Comparison of ENCODE assay signal across 1 cellular context in the genomic region with DNA sequence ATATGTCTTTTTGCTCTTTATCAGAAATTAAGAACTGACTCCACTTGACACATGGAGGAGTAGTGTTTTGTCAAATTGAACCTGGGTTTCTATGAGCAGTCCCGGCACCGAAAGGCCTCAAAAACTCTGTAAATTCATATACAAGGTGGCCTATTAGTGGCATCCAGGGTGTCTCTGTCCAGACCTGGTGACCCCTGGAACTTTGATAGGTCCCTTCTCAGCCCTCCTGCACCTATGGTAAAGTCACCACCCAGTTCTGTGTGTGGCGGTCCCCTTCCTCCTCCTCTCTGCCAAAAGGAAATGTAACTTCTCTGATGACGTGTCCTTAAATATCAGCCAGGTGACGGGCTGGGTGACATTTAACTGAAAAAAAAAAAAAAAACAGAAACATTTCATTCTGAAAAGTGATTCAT.
TF ChIP-seq lines count a peak whose summit lies in the region.

No MANE protein-coding gene starts in this region.

TF ChIP-seq in H1, 55 proteins besides CTCF, POLR2A, EP300 and RAD21:
- TF ChIP-seq, protein P1, sequence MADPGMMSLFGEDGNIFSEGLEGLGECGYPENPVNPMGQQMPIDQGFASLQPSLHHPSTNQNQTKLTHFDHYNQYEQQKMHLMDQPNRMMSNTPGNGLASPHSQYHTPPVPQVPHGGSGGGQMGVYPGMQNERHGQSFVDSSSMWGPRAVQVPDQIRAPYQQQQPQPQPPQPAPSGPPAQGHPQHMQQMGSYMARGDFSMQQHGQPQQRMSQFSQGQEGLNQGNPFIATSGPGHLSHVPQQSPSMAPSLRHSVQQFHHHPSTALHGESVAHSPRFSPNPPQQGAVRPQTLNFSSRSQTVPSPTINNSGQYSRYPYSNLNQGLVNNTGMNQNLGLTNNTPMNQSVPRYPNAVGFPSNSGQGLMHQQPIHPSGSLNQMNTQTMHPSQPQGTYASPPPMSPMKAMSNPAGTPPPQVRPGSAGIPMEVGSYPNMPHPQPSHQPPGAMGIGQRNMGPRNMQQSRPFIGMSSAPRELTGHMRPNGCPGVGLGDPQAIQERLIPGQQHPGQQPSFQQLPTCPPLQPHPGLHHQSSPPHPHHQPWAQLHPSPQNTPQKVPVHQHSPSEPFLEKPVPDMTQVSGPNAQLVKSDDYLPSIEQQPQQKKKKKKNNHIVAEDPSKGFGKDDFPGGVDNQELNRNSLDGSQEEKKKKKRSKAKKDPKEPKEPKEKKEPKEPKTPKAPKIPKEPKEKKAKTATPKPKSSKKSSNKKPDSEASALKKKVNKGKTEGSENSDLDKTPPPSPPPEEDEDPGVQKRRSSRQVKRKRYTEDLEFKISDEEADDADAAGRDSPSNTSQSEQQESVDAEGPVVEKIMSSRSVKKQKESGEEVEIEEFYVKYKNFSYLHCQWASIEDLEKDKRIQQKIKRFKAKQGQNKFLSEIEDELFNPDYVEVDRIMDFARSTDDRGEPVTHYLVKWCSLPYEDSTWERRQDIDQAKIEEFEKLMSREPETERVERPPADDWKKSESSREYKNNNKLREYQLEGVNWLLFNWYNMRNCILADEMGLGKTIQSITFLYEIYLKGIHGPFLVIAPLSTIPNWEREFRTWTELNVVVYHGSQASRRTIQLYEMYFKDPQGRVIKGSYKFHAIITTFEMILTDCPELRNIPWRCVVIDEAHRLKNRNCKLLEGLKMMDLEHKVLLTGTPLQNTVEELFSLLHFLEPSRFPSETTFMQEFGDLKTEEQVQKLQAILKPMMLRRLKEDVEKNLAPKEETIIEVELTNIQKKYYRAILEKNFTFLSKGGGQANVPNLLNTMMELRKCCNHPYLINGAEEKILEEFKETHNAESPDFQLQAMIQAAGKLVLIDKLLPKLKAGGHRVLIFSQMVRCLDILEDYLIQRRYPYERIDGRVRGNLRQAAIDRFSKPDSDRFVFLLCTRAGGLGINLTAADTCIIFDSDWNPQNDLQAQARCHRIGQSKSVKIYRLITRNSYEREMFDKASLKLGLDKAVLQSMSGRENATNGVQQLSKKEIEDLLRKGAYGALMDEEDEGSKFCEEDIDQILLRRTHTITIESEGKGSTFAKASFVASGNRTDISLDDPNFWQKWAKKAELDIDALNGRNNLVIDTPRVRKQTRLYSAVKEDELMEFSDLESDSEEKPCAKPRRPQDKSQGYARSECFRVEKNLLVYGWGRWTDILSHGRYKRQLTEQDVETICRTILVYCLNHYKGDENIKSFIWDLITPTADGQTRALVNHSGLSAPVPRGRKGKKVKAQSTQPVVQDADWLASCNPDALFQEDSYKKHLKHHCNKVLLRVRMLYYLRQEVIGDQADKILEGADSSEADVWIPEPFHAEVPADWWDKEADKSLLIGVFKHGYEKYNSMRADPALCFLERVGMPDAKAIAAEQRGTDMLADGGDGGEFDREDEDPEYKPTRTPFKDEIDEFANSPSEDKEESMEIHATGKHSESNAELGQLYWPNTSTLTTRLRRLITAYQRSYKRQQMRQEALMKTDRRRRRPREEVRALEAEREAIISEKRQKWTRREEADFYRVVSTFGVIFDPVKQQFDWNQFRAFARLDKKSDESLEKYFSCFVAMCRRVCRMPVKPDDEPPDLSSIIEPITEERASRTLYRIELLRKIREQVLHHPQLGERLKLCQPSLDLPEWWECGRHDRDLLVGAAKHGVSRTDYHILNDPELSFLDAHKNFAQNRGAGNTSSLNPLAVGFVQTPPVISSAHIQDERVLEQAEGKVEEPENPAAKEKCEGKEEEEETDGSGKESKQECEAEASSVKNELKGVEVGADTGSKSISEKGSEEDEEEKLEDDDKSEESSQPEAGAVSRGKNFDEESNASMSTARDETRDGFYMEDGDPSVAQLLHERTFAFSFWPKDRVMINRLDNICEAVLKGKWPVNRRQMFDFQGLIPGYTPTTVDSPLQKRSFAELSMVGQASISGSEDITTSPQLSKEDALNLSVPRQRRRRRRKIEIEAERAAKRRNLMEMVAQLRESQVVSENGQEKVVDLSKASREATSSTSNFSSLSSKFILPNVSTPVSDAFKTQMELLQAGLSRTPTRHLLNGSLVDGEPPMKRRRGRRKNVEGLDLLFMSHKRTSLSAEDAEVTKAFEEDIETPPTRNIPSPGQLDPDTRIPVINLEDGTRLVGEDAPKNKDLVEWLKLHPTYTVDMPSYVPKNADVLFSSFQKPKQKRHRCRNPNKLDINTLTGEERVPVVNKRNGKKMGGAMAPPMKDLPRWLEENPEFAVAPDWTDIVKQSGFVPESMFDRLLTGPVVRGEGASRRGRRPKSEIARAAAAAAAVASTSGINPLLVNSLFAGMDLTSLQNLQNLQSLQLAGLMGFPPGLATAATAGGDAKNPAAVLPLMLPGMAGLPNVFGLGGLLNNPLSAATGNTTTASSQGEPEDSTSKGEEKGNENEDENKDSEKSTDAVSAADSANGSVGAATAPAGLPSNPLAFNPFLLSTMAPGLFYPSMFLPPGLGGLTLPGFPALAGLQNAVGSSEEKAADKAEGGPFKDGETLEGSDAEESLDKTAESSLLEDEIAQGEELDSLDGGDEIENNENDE (IDR thresholded peaks at IDR 0.05; ENCODE audit: insufficient replicate concordance, low read length): no peak
- TF ChIP-seq, protein P2, sequence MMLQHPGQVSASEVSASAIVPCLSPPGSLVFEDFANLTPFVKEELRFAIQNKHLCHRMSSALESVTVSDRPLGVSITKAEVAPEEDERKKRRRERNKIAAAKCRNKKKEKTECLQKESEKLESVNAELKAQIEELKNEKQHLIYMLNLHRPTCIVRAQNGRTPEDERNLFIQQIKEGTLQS (IDR thresholded peaks at IDR 0.05; ENCODE audit: insufficient read depth, low read depth, low read length): no peak
- TF ChIP-seq CREB1 (IDR thresholded peaks at IDR 0.05): no peak
- TF ChIP-seq CBX8 (IDR thresholded peaks at IDR 0.05; ENCODE audit: borderline replicate concordance, low read depth, low read length): no peak
